ENCODE assay signal across 7 cellular contexts in the genomic region with DNA sequence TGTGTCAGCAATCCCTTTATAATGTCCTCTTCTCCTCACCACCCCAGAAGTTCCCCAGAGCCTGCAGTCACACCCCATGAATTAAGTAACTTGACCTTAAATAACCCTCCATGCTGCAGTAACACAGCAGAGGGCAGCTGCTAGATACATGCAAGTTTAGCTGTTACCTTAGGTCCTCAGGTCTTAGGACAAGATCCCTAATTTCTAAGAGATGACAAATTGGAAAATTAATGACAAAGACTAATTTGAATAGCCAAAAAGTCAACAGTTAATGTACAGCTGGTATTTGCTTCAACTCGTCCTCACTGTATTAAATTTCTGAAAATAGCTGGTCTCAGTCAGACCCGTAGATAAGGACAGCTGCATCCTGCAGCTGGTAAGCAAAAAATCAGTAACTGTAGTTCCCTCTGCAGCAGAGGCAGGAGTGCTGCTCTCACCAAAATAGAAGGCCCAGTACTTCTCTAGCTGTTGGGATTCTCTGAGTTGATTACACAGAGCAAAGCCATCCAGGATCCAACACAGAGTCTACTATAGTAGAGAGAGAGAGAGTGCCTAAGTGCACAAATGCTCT.
DNase-seq lines count a peak whose midpoint lies in the region; ATAC-seq, FAIRE-seq and TF ChIP-seq lines count a peak whose summit lies in the region.

No MANE protein-coding gene starts in this region.

- H3K27ac Mint-ChIP-seq in type B pancreatic cell, result peak overlapping the region; percentile 53

- peak overlapping the region; percentile 35 for H3K4me3 Mint-ChIP-seq in type B pancreatic cell

- no peaks in the 10 kb centered on the region for H3K27me3 Mint-ChIP-seq in type B pancreatic cell

- peaks cover 28% of the 10 kb centered on the region for H3K36me3 Mint-ChIP-seq in type B pancreatic cell

- no peak for TF ChIP-seq CTCF in type B pancreatic cell (conservative IDR thresholded peaks at IDR 0.05)

- H3K9me3 Mint-ChIP-seq in type B pancreatic cell, result no peaks in the 10 kb centered on the region

- peaks cover 37% of the 10 kb centered on the region for H3K4me1 Mint-ChIP-seq in type B pancreatic cell (ENCODE audit: unreplicated experiment)

- DNase-seq in NCI-H748 (lab: John Stamatoyannopoulos, UW; ENCODE audit: unreplicated experiment) (peak; percentile 87), frontal cortex (ENCODE audit: low spot score in 2 of 2) (peak; percentile 9 to 25), type B pancreatic cell (ENCODE audit: extremely low spot score, unreplicated experiment) (no peak), amniotic stem cell (lab: John Stamatoyannopoulos, UW) (no peak), NCI-H2227 treated with DMSO at 0.1 percent for 48 hours (lab: John Stamatoyannopoulos, UW) (no peak)

- FAIRE-seq in frontal cortex (lab: Jason Lieb, UNC), result no peak

- peak; percentile 56 for ATAC-seq in GM19324 (IDR thresholded peaks at IDR 0.05; ENCODE audit: low FRiP score, unreplicated experiment)
- peak; percentile 53 for ATAC-seq in HG03097 (IDR thresholded peaks at IDR 0.05; ENCODE audit: low FRiP score, unreplicated experiment)

Comparison
In these comparisons a context has a peak if more than half of its experiments do, and no peak if none do; other contexts are left out.
1. DNase-seq: peak in NCI-H748 (single experiment) and frontal cortex (2 of 2); none in type B pancreatic cell (single experiment), amniotic stem cell (single experiment) and NCI-H2227 treated with DMSO at 0.1 percent for 48 hours (single experiment).